ENCODE assay signal across 9 cellular contexts in the genomic region with DNA sequence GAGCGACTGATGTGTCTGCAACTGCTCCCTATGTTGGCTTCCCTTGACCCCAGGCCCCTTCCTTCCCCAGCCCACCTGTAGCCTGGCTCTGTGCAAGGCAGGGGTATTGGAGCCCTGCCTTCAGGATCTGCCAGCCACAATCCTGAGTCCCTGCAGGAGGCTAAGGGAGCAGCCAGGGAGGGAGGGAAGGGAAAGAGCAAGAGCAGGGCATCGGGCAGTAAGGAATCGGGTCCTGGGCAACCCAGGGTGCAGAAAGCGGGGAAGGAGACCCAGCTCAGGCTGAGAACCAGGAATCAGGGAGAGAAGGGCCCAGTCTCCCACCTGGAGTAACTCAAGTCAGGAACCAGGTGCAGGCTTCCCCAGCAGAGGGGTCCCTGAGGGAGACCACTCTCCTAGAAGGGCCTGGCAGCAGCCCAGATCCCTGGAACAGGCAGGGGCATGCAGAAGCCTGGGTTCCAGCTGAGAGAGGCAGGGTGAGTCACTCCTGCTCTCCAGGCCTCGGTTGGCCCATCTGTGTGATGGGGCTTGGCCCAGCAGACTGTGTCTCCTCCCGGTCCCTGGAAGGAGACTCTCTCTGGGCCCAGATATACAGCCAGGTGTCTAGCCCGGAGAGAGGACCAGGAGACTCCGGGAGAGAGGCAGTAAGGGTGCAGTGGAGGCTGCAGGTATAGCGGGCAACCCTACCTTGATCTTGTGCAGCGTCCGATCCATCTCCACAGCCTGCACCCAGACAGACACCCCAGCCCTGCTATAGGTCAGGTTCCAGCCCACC. TPM values are rescaled to one million over a fixed set of nuclear protein-coding genes. Genes with fewer than 3 reads are reported as not detected.
DNase-seq lines count a peak whose midpoint lies in the region; ATAC-seq and TF ChIP-seq lines count a peak whose summit lies in the region.
"Had no signal": no experiment of that assay in that cellular context is flagged by ENCODE, and none has a peak within 500 bp of the region (broad histone marks: within the 10 kb centered on the region; RNA-seq: fewer than 3 reads in every experiment).

No MANE protein-coding gene starts in this region.

- no peaks in the 10 kb centered on the region for H3K27me3 Mint-ChIP-seq in CD4-positive, alpha-beta memory T cell

- peaks cover 0 to 3% (median 0%) of the 10 kb centered on the region in 8 donors for H3K9me3 Mint-ChIP-seq in CD4-positive, alpha-beta memory T cell

- ATAC-seq in GM21529 (IDR thresholded peaks at IDR 0.05; ENCODE audit: unreplicated experiment) (no peak), HG03460 (IDR thresholded peaks at IDR 0.05; ENCODE audit: unreplicated experiment) (no peak)

- peak overlapping the region in 4 of 7 donors; percentile 57 to 74 (median 61) for H3K27ac Mint-ChIP-seq in CD4-positive, alpha-beta memory T cell

- POLR2A ChIA-PET in CD4-positive, alpha-beta memory T cell (lab: Charles Lee; ENCODE audit: partially characterized antibody) = interaction anchor here (1.2 to 3.8 kb wide), 4 partner anchors 13 to 362 kb away, joined by 6 to 31 read pairs (median 8); a partner anchor contains a TSS

- H3K4me1 Mint-ChIP-seq in CD4-positive, alpha-beta memory T cell = peaks cover 11 to 62% (median 29%) of the 10 kb centered on the region in 4 donors

- no peak for TF ChIP-seq CTCF in neutrophil (IDR thresholded peaks at IDR 0.05)

- peak overlapping the region; percentile 34 to 35 for H3K4me3 ChIP-seq in CD4-positive, alpha-beta memory T cell (ENCODE audit: low read length in 2 of 2)
- H3K4me3 ChIP-seq in neutrophil (ENCODE audit: low read depth in 1 of 2, low read length in 1 of 2) = peak overlapping the region; percentile 64 to 77

- peaks cover 31% of the 10 kb centered on the region for H3K4me1 ChIP-seq in CD4-positive, alpha-beta memory T cell (ENCODE audit: insufficient read depth, low read length)
- H3K4me1 ChIP-seq in neutrophil (ENCODE audit: control insufficient read depth in 1 of 2, insufficient read depth in 1 of 2, low read depth in 1 of 2, low read length in 1 of 2) = peaks cover 60 to 62% of the 10 kb centered on the region in 2 experiments

- DNase-seq in CD4-positive, alpha-beta memory T cell = no peak
- DNase-seq in NCI-H69 (lab: John Stamatoyannopoulos, UW) = peak; percentile 79
- DNase-seq in epithelial cell of prostate (ENCODE audit: low read depth, low spot score) = no peak
- DNase-seq in DMS 273 treated with DMSO at 0.1 percent for 48 hours (lab: John Stamatoyannopoulos, UW) = no peak
- DNase-seq in inferior parietal cortex (ENCODE audit: extremely low spot score) = no peak
- DNase-seq: NCI-H524 had no signal

- intact Hi-C loops in CD4-positive, alpha-beta memory T cell (cut with micrococcal nuclease) = no loop called here

- peak overlapping the region; percentile 66 to 86 (median 74) for H3K4me3 Mint-ChIP-seq in CD4-positive, alpha-beta memory T cell

- H3K27me3 ChIP-seq in CD4-positive, alpha-beta memory T cell (ENCODE audit: insufficient read depth, low read length) = no peaks in the 10 kb centered on the region
- peaks cover 25% of the 10 kb centered on the region for H3K27me3 ChIP-seq in neutrophil

- H3K9me3 ChIP-seq in CD4-positive, alpha-beta memory T cell (ENCODE audit: control insufficient read depth in 1 of 2, low read length in 2 of 2) = no peaks in the 10 kb centered on the region
- no peaks in the 10 kb centered on the region for H3K9me3 ChIP-seq in neutrophil

- H3K27ac ChIP-seq in CD4-positive, alpha-beta memory T cell (ENCODE audit: low read depth, low read length) = peak overlapping the region; percentile 24
- H3K27ac ChIP-seq in epithelial cell of prostate (peak overlapping the region; percentile 36), neutrophil (no peak overlapping the region)

- CTCF ChIA-PET in CD4-positive, alpha-beta memory T cell (lab: Charles Lee; ENCODE audit: partially characterized antibody) = interaction anchor here (1.3 to 2.7 kb wide), 2 partner anchors 13 to 33 kb away, joined by 6 to 20 read pairs; a partner anchor contains a TSS

- H3K36me3 ChIP-seq in CD4-positive, alpha-beta memory T cell (ENCODE audit: insufficient read depth, low read length) = no peaks in the 10 kb centered on the region
- H3K36me3 ChIP-seq in neutrophil = peaks cover 4% of the 10 kb centered on the region

- H3K36me3 Mint-ChIP-seq in CD4-positive, alpha-beta memory T cell = no peaks in the 10 kb centered on the region

RNA-seq across cellular contexts. Expression of a gene that starts 13.4 kb away (rescaled TPM):
- total RNA-seq in CD4-positive, alpha-beta memory T cell = 10 to 100 TPM; 23.0 to 23.5 TPM
- polyA plus RNA-seq in CD4-positive, alpha-beta memory T cell = 10 to 100 TPM; 24.9 to 27.0 TPM

RNA-seq across cellular contexts. Expression of a gene that starts 28.3 kb away (rescaled TPM):
- total RNA-seq in CD4-positive, alpha-beta memory T cell = 100 to 1,000 TPM; 144 to 157 TPM
- 10 to 100 TPM in 1 of 2 donors, 1 to 10 TPM in 1; 9.5 to 36.8 TPM for polyA plus RNA-seq in CD4-positive, alpha-beta memory T cell

RNA-seq across cellular contexts. Expression of a gene that starts 33.7 kb away (rescaled TPM):
- total RNA-seq in CD4-positive, alpha-beta memory T cell = 100 to 1,000 TPM; 194 to 202 TPM
- polyA plus RNA-seq in CD4-positive, alpha-beta memory T cell = 10 to 100 TPM; 13.2 to 24.1 TPM
